Comparison of ENCODE assay signal across 20 cellular contexts in genomic region chr1:111412839-111413238, GRCh38.
"Had no signal": no experiment of that assay in that cellular context is flagged by ENCODE, and none has a peak within 500 bp of the region (broad histone marks: within the 10 kb centered on the region; RNA-seq: fewer than 3 reads in every experiment).

No MANE protein-coding gene starts in this region.

- H3K27me3 ChIP-seq: ovary, right atrium auricular region, right lobe of liver, tibial nerve, vagina had no signal

- ATAC-seq: naive thymus-derived CD4-positive, alpha-beta T cell; natural killer cell treated with Interleukin-12 subunit alpha and Interleukin-12 subunit beta and Interleukin-15 and Interleukin-18, amount 100 ng/mL, for 72 hours; right lobe of liver; stimulated activated memory B cell treated with anti-CD40 and anti-IgM and Interleukin-4, amounts not matched to agents 10 μg/mL and 1 μg/mL and 100 μg/mL, for 72 hours; stimulated activated naive CD8-positive, alpha-beta T cell treated with anti-CD3 and anti-CD28 coated beads, Interleukin-15, amount 100 ng/mL, for 72 hours had no signal

- H3K4me2 ChIP-seq: smooth muscle cell had no signal

- H3K4me1 ChIP-seq: left ventricle myocardium inferior, right atrium auricular region, tibial nerve, vagina had no signal

- H3K9me3 ChIP-seq: left ventricle myocardium inferior, ovary, right atrium auricular region, right lobe of liver, tibial nerve, vagina had no signal

- H3K27ac ChIP-seq: left ventricle myocardium inferior, ovary, right atrium auricular region, right lobe of liver, tibial nerve, vagina had no signal

- DNase-seq: islet precursor cell; left ventricle myocardium inferior; mesendoderm; naive thymus-derived CD4-positive, alpha-beta T cell; ovary; right lobe of liver; stimulated activated CD4-positive, alpha-beta T cell treated with anti-CD3 and anti-CD28 coated beads, Interleukin-1b, Interleukin-23, amount 100 ng/mL, for 48 hours; stimulated activated CD4-positive, alpha-beta T cell treated with anti-CD3 and anti-CD28 coated beads, Interleukin-2, amount 100 ng/mL, for 48 hours; stimulated activated CD4-positive, alpha-beta T cell treated with anti-CD3 and anti-CD28 coated beads, Interleukin-4, amount 100 ng/mL, for 4 hours; stimulated activated CD8-positive, alpha-beta memory T cell treated with anti-CD3 and anti-CD28 coated beads, Interleukin-4, amount 100 ng/mL, for 48 hours; stimulated activated naive CD4-positive, alpha-beta T cell treated with Interleukin-2 at 50 U/mL for 16 hours; stimulated activated naive CD8-positive, alpha-beta T cell treated with anti-CD3 and anti-CD28 coated beads, Interleukin-15, amount 100 ng/mL, for 72 hours; substantia nigra had no signal

- H3K36me3 ChIP-seq: ovary, right atrium auricular region, right lobe of liver, vagina had no signal

- H3K4me3 ChIP-seq: left ventricle myocardium inferior, lung, ovary, right atrium auricular region, right lobe of liver, smooth muscle cell, tibial nerve, vagina had no signal
